ENCODE assay signal across 1 cellular context in the genomic region with DNA sequence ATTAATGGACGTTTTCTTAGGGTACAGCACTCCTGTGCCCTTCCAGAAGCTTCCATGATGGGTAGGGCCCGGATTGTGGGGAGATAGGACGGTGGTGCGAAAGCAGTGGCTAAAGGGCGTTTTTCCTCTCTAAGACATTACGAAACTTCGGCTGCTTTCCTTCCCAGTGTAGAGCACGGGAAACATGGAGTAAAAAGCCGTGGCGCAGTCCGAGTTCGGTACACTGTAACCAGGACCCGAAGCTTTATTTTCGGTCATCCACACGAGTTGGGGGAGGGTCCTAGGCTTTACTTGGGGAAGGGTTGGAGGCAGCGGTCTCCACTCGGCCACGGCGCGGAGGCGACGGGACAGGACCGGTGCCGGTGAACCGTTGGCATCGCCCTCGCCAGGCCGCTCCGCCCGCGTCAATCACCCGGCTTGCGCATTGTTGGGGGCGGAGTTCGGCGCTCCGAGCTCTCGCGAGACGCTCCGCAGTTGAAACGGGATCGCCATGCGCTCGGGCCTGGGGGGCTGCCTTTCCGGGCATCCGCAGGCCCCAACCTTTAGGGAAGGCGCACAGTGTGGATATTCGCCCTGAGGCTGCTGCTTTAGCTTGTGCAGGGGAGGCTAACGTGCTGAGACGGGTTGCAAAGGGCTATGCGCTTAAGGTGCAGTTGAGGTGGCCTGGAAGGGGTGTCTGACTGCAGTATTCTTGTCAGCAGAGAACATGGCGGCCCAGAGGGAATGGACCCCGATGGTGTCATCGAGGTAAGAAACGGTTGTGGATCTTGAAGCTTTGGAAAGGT.
TF ChIP-seq lines count a peak whose summit lies in the region.

No MANE protein-coding gene starts in this region.

TF ChIP-seq in SK-N-SH, 30 proteins besides CTCF, POLR2A, EP300 and RAD21 (continued from another document):
- TF ChIP-seq, protein P1, sequence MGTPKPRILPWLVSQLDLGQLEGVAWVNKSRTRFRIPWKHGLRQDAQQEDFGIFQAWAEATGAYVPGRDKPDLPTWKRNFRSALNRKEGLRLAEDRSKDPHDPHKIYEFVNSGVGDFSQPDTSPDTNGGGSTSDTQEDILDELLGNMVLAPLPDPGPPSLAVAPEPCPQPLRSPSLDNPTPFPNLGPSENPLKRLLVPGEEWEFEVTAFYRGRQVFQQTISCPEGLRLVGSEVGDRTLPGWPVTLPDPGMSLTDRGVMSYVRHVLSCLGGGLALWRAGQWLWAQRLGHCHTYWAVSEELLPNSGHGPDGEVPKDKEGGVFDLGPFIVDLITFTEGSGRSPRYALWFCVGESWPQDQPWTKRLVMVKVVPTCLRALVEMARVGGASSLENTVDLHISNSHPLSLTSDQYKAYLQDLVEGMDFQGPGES (IDR thresholded peaks at IDR 0.05; ENCODE audit: low read depth, low read length) = no peak
- TF ChIP-seq RFX5 (IDR thresholded peaks at IDR 0.05; ENCODE audit: low read length) (no peak), TEAD4 (IDR thresholded peaks at IDR 0.05; ENCODE audit: borderline replicate concordance, insufficient read depth) (no peak), SIN3A (IDR thresholded peaks at IDR 0.05; ENCODE audit: borderline replicate concordance, low read depth, low read length) (peak; percentile 94; the same call in 1 of the 2 replicates), FOSL2 (IDR thresholded peaks at IDR 0.05; ENCODE audit: borderline replicate concordance, low read depth) (no peak), GABPA (IDR thresholded peaks at IDR 0.05; ENCODE audit: low read depth) (no peak), TAF1 (IDR thresholded peaks at IDR 0.05; ENCODE audit: borderline replicate concordance, low read depth, low read length) (peak; percentile 41; the same call in 1 of the 2 replicates), MXI1 (IDR thresholded peaks at IDR 0.05; ENCODE audit: low read depth, low read length) (peak; percentile 56), MAX (IDR thresholded peaks at IDR 0.05; ENCODE audit: low read depth) (peak; percentile 60; the same call in 1 of the 2 replicates), RCOR1 (IDR thresholded peaks at IDR 0.05; ENCODE audit: low read length) (no peak), RXRA (IDR thresholded peaks at IDR 0.05; ENCODE audit: borderline replicate concordance, low read depth) (no peak), MEF2A (IDR thresholded peaks at IDR 0.05; ENCODE audit: borderline replicate concordance, low read depth) (no peak), FOXM1 (IDR thresholded peaks at IDR 0.05; ENCODE audit: low read depth) (no peak), REST (IDR thresholded peaks at IDR 0.05; ENCODE audit: low read depth, low read length) (no peak; the same call in 1 of the 2 replicates), NFIC (IDR thresholded peaks at IDR 0.05; ENCODE audit: borderline replicate concordance) (no peak), ELF1 (IDR thresholded peaks at IDR 0.05) (no peak), JUND (IDR thresholded peaks at IDR 0.05) (no peak), GATA2 (CRISPR knock-in tag; IDR thresholded peaks at IDR 0.05) (no peak), NRF1 (IDR thresholded peaks at IDR 0.05; ENCODE audit: low read depth, low read length) (peak; percentile 38; the same call in 1 of the 2 replicates), POLR2AphosphoS5 (IDR thresholded peaks at IDR 0.05; ENCODE audit: low read depth, low read length) (no peak), EZH2phosphoT487 (IDR thresholded peaks at IDR 0.05; ENCODE audit: borderline replicate concordance, low read depth) (no peak), FOXJ3 (CRISPR knock-in tag; IDR thresholded peaks at IDR 0.05) (no peak)
- TF ChIP-seq, protein P2, sequence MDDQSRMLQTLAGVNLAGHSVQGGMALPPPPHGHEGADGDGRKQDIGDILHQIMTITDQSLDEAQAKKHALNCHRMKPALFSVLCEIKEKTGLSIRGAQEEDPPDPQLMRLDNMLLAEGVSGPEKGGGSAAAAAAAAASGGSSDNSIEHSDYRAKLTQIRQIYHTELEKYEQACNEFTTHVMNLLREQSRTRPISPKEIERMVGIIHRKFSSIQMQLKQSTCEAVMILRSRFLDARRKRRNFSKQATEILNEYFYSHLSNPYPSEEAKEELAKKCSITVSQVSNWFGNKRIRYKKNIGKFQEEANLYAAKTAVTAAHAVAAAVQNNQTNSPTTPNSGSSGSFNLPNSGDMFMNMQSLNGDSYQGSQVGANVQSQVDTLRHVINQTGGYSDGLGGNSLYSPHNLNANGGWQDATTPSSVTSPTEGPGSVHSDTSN (IDR thresholded peaks at IDR 0.05) = peak; percentile 95
- TF ChIP-seq, protein P3, sequence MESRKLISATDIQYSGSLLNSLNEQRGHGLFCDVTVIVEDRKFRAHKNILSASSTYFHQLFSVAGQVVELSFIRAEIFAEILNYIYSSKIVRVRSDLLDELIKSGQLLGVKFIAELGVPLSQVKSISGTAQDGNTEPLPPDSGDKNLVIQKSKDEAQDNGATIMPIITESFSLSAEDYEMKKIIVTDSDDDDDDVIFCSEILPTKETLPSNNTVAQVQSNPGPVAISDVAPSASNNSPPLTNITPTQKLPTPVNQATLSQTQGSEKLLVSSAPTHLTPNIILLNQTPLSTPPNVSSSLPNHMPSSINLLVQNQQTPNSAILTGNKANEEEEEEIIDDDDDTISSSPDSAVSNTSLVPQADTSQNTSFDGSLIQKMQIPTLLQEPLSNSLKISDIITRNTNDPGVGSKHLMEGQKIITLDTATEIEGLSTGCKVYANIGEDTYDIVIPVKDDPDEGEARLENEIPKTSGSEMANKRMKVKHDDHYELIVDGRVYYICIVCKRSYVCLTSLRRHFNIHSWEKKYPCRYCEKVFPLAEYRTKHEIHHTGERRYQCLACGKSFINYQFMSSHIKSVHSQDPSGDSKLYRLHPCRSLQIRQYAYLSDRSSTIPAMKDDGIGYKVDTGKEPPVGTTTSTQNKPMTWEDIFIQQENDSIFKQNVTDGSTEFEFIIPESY (IDR thresholded peaks at IDR 0.05; ENCODE audit: borderline replicate concordance, low read depth) = peak; percentile 95
- TF ChIP-seq, protein P4, sequence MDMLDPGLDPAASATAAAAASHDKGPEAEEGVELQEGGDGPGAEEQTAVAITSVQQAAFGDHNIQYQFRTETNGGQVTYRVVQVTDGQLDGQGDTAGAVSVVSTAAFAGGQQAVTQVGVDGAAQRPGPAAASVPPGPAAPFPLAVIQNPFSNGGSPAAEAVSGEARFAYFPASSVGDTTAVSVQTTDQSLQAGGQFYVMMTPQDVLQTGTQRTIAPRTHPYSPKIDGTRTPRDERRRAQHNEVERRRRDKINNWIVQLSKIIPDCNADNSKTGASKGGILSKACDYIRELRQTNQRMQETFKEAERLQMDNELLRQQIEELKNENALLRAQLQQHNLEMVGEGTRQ (IDR thresholded peaks at IDR 0.05; ENCODE audit: borderline replicate concordance, low read depth, low read length) = no peak
- TF ChIP-seq, protein P5, sequence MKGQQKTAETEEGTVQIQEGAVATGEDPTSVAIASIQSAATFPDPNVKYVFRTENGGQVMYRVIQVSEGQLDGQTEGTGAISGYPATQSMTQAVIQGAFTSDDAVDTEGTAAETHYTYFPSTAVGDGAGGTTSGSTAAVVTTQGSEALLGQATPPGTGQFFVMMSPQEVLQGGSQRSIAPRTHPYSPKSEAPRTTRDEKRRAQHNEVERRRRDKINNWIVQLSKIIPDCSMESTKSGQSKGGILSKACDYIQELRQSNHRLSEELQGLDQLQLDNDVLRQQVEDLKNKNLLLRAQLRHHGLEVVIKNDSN (IDR thresholded peaks at IDR 0.05; ENCODE audit: borderline replicate concordance, low read depth) = no peak
